8 cellular contexts compared by ENCODE assay signal in the genomic region with DNA sequence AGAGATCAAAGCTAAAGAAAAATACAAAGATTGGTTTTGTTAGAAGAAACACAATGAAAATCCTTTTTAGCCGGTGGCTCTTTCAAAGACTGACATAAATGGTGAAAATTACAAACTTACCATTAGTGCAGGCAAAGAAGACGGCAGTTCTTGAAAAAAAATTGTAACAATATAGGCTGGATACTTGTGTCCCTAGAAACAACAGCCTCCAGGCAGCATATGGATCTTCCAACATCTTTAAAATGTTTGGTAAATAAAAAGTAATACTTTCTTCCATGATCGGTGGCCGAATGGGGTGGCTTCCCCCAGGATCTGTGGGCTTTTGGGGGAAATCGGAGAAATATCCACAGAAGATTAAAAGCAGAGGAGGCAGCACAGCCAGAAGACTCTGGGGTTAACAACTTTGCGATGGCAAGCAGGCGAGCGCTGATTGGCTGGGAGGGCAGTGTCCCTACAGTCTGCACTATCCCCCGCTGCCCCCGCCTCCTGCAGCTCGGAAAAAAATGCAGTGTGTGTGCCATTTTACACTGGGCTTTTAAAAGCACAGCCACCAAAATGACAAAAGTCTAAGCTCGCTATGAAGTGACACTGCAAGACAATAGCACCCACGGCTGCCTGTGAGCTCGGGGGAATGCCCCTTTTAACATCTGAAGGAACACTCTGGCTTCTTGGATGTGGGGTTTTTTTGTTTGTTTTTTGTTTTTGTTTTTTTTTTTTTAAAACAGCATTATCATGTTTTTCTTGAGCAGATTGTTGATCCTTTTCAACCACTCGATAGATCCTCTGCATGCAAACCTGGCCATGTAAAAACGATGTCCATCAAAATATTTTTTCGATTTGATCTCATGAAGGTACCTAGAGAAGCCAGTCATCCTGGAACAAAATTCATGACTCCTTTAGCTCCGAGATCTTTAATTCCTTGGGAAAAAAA. TPM values are rescaled to one million over a fixed set of nuclear protein-coding genes. Genes with fewer than 3 reads are reported as not detected.
A peak's percentile ranks its signal among the peaks of the same experiment; 100 is the strongest.
DNase-seq lines count a peak whose midpoint lies in the region; ATAC-seq and TF ChIP-seq lines count a peak whose summit lies in the region.

No MANE protein-coding gene starts in this region.

- H4K20me1 ChIP-seq in neural cell (ENCODE audit: insufficient read depth) = no peaks in the 10 kb centered on the region

- H3K27me3 ChIP-seq in H7 (ENCODE audit: control insufficient read depth, insufficient read depth, low read length) (no peaks in the 10 kb centered on the region), RWPE2 (ENCODE audit: insufficient read depth, poor library complexity, severe bottlenecking) (no peaks in the 10 kb centered on the region), neural cell (ENCODE audit: insufficient read depth, low read depth, low read length) (no peaks in the 10 kb centered on the region)

- DNase-seq in ELR (ENCODE audit: low read depth) = peak; percentile 93
- DNase-seq in H7 = peak; percentile 72
- DNase-seq in M059J (ENCODE audit: low read depth) = peak; percentile 83
- DNase-seq in RWPE2 (ENCODE audit: low spot score) = peak; percentile 86
- DNase-seq in activated effector memory CD4-positive, alpha-beta T cell treated with Interleukin-2 at 50 U/mL for 16 hours = peak; percentile 89
- DNase-seq in foreskin fibroblast = peak; percentile 87 to 95
- DNase-seq in stimulated activated naive CD8-positive, alpha-beta T cell treated with anti-CD3 and anti-CD28 coated beads, Interleukin-15, amount 100 ng/mL, for 72 hours = peak; percentile 86 to 92

- peak; percentile 44 for TF ChIP-seq RAD21 in neural cell (conservative IDR thresholded peaks at IDR 0.05)

- H3K9me3 ChIP-seq in RWPE2 (ENCODE audit: severe bottlenecking) (no peaks in the 10 kb centered on the region), neural cell (ENCODE audit: low read length) (no peaks in the 10 kb centered on the region)

- H3K9me3 Mint-ChIP-seq in stimulated activated naive CD8-positive, alpha-beta T cell treated with anti-CD3 and anti-CD28 coated beads, Interleukin-15, amount 100 ng/mL, for 72 hours = no peaks in the 10 kb centered on the region

- H3K36me3 ChIP-seq in H7 (replicated peaks; ENCODE audit: control insufficient read depth, insufficient read depth, low read length) (no peaks in the 10 kb centered on the region), RWPE2 (ENCODE audit: low read depth) (no peaks in the 10 kb centered on the region), neural cell (ENCODE audit: insufficient read depth, low read length) (no peaks in the 10 kb centered on the region)

- H3K9ac ChIP-seq in neural cell (ENCODE audit: low read length) = peak overlapping the region; percentile 84

- H3K4me1 Mint-ChIP-seq in stimulated activated naive CD8-positive, alpha-beta T cell treated with anti-CD3 and anti-CD28 coated beads, Interleukin-15, amount 100 ng/mL, for 72 hours = peaks cover 19% of the 10 kb centered on the region

- H3F3A ChIP-seq in neural cell (ENCODE audit: insufficient read depth, low read length, poor library complexity, severe bottlenecking) = peaks cover 5% of the 10 kb centered on the region

- H3K4me3 Mint-ChIP-seq in stimulated activated naive CD8-positive, alpha-beta T cell treated with anti-CD3 and anti-CD28 coated beads, Interleukin-15, amount 100 ng/mL, for 72 hours = no peak overlapping the region

- H3K4me3 ChIP-seq in H7 (ENCODE audit: insufficient read depth, low read depth, low read length) = peak overlapping the region; percentile 59
- peak overlapping the region; percentile 63 for H3K4me3 ChIP-seq in RWPE2 (ENCODE audit: severe bottlenecking)
- peak overlapping the region; percentile 81 to 86 for H3K4me3 ChIP-seq in foreskin fibroblast (ENCODE audit: low read depth in 1 of 2, low read length in 2 of 2)
- H3K4me3 ChIP-seq in neural cell (ENCODE audit: low read length) = peak overlapping the region; percentile 77

- H3K27ac Mint-ChIP-seq in stimulated activated naive CD8-positive, alpha-beta T cell treated with anti-CD3 and anti-CD28 coated beads, Interleukin-15, amount 100 ng/mL, for 72 hours = no peak overlapping the region

- H3K9me2 ChIP-seq in neural cell (ENCODE audit: insufficient read depth, low read length) = no peaks in the 10 kb centered on the region

- no peaks in the 10 kb centered on the region for H3K27me3 Mint-ChIP-seq in stimulated activated naive CD8-positive, alpha-beta T cell treated with anti-CD3 and anti-CD28 coated beads, Interleukin-15, amount 100 ng/mL, for 72 hours

- peak overlapping the region; percentile 71 for H3K4me2 ChIP-seq in neural cell (ENCODE audit: low read length)

- H3K4me1 ChIP-seq in RWPE2 (ENCODE audit: insufficient read depth, poor library complexity, severe bottlenecking) = peaks cover 20% of the 10 kb centered on the region

- peak overlapping the region; percentile 88 for H2AFZ ChIP-seq in neural cell (ENCODE audit: low read depth, low read length)

- ATAC-seq in RWPE2 (ENCODE audit: low read depth) = peak; percentile 91
- peak; percentile 98 for ATAC-seq in stimulated activated naive CD8-positive, alpha-beta T cell treated with anti-CD3 and anti-CD28 coated beads, Interleukin-15, amount 100 ng/mL, for 72 hours

- no peak for TF ChIP-seq CTCF in RWPE2 (IDR thresholded peaks at IDR 0.05; ENCODE audit: poor library complexity, severe bottlenecking)
- no peak for TF ChIP-seq CTCF in foreskin fibroblast (IDR thresholded peaks at IDR 0.05; ENCODE audit: low read depth, low read length)
- TF ChIP-seq CTCF in neural cell (IDR thresholded peaks at IDR 0.05; ENCODE audit: poor library complexity, severe bottlenecking) = peak; percentile 13

- peaks cover 49% of the 10 kb centered on the region for H3K79me2 ChIP-seq in neural cell (replicated peaks; ENCODE audit: insufficient read depth, low read length)

- H3K27ac ChIP-seq in RWPE2 (ENCODE audit: poor library complexity, severe bottlenecking) (peak overlapping the region; percentile 71), neural cell (ENCODE audit: low read length) (peak overlapping the region; percentile 96)

- TF ChIP-seq EP300 in neural cell (conservative IDR thresholded peaks at IDR 0.05; ENCODE audit: poor library complexity, severe bottlenecking) = peak; percentile 63

TF ChIP-seq in neural cell, 6 proteins besides CTCF, POLR2A, EP300 and RAD21:
- TF ChIP-seq EZH2 (IDR thresholded peaks at IDR 0.05; ENCODE audit: borderline replicate concordance, insufficient read depth, low read length, poor library complexity, severe bottlenecking) = no peak
- TF ChIP-seq POLR2AphosphoS5 (IDR thresholded peaks at IDR 0.05) = peak; percentile 86
- peak; percentile 46 for TF ChIP-seq SMC3 (conservative IDR thresholded peaks at IDR 0.05; ENCODE audit: poor library complexity)
- TF ChIP-seq, protein P1, sequence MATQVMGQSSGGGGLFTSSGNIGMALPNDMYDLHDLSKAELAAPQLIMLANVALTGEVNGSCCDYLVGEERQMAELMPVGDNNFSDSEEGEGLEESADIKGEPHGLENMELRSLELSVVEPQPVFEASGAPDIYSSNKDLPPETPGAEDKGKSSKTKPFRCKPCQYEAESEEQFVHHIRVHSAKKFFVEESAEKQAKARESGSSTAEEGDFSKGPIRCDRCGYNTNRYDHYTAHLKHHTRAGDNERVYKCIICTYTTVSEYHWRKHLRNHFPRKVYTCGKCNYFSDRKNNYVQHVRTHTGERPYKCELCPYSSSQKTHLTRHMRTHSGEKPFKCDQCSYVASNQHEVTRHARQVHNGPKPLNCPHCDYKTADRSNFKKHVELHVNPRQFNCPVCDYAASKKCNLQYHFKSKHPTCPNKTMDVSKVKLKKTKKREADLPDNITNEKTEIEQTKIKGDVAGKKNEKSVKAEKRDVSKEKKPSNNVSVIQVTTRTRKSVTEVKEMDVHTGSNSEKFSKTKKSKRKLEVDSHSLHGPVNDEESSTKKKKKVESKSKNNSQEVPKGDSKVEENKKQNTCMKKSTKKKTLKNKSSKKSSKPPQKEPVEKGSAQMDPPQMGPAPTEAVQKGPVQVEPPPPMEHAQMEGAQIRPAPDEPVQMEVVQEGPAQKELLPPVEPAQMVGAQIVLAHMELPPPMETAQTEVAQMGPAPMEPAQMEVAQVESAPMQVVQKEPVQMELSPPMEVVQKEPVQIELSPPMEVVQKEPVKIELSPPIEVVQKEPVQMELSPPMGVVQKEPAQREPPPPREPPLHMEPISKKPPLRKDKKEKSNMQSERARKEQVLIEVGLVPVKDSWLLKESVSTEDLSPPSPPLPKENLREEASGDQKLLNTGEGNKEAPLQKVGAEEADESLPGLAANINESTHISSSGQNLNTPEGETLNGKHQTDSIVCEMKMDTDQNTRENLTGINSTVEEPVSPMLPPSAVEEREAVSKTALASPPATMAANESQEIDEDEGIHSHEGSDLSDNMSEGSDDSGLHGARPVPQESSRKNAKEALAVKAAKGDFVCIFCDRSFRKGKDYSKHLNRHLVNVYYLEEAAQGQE (IDR thresholded peaks at IDR 0.05; ENCODE audit: borderline replicate concordance) = peak; percentile 90
- peak; percentile 57 for TF ChIP-seq MXI1 (conservative IDR thresholded peaks at IDR 0.05; ENCODE audit: poor library complexity, severe bottlenecking)
- peak; percentile 96 for TF ChIP-seq TAF1 (IDR thresholded peaks at IDR 0.05; ENCODE audit: low read depth)
TF ChIP-seq in neural cell: peak in this region for 5.

RNA-seq across cellular contexts. Expression of a gene that starts 31.7 kb away (rescaled TPM):
- total RNA-seq in H7 (2014; rRNA removed; shearing (Covaris generic)) = 9.2 and 17.5 TPM in 2 replicates
- 8.2 and 8.5 TPM in 2 replicates for total RNA-seq in M059J (2014; rRNA removed; shearing (Covaris generic))
- polyA plus RNA-seq in neural cell = 127 and 137 TPM in 2 replicates
- 157 and 184 TPM in 2 replicates for polyA minus RNA-seq in neural cell

Comparison
In these comparisons a context has a peak if more than half of its experiments do, and no peak if none do; other contexts are left out.
1. Peak in every context shown above with its lines: DNase-seq, ATAC-seq, H3K4me3 ChIP-seq and H3K27ac ChIP-seq.